In genomic region chr10:88120075-88120474, GRCh38 we compare ENCODE assay signal across 1 cellular context.
TF ChIP-seq lines count a peak whose summit lies in the region.

No MANE protein-coding gene starts in this region.

TF ChIP-seq in K562, 482 proteins besides CTCF, POLR2A, EP300 and RAD21 (continued from another document and continues in another):
- TF ChIP-seq ZBTB11 (CRISPR knock-in tag; IDR thresholded peaks at IDR 0.05) (peak in 2 of 3 experiments; percentile 72 to 94; a peak in 3 of 6 replicates), HMGXB4 (CRISPR knock-in tag; IDR thresholded peaks at IDR 0.05) (no peak), SMC3 (conservative IDR thresholded peaks at IDR 0.05; ENCODE audit: insufficient read depth, low read depth, low read length) (no peak), MAZ (CRISPR knock-in tag; conservative IDR thresholded peaks at IDR 0.05 in 1 of 2, IDR thresholded peaks at IDR 0.05 in 1 of 2) (peak in 1 of 2 experiments; percentile 17; a peak in 1 of 4 replicates), ZNF3 (CRISPR knock-in tag; IDR thresholded peaks at IDR 0.05) (no peak), CEBPZ (IDR thresholded peaks at IDR 0.05; ENCODE audit: borderline replicate concordance, low read depth, low read length) (no peak), EP400 (IDR thresholded peaks at IDR 0.05) (no peak), GABPA (tag; conservative IDR thresholded peaks at IDR 0.05; ENCODE audit: low read depth) (peak; percentile 87), MTA2 (IDR thresholded peaks at IDR 0.05; ENCODE audit: low read depth) (no peak), KDM5B (IDR thresholded peaks at IDR 0.05; ENCODE audit: insufficient replicate concordance, low read depth, low read length) (no peak), ZBTB40 (IDR thresholded peaks at IDR 0.05) (peak; percentile 94), ZBTB40 (CRISPR knock-in tag; IDR thresholded peaks at IDR 0.05) (no peak), TAF9B (IDR thresholded peaks at IDR 0.05; ENCODE audit: partially characterized antibody) (no peak), CHD1 (IDR thresholded peaks at IDR 0.05; ENCODE audit: low read length) (no peak), TCF7 (IDR thresholded peaks at IDR 0.05; ENCODE audit: borderline replicate concordance) (no peak), USF1 (CRISPR knock-in tag; IDR thresholded peaks at IDR 0.05) (no peak), ETV1 (tag; conservative IDR thresholded peaks at IDR 0.05; ENCODE audit: low read depth) (0 out of 2 replicates have a peak, but pooled peaks have one; percentile 19), VEZF1 (CRISPR knock-in tag; IDR thresholded peaks at IDR 0.05) (peak; percentile 44), PHF20 (IDR thresholded peaks at IDR 0.05; ENCODE audit: partially characterized antibody) (peak; percentile 61), SMARCA4 (IDR thresholded peaks at IDR 0.05) (no peak), ETV6 (IDR thresholded peaks at IDR 0.05; ENCODE audit: borderline replicate concordance in 1 of 2, low read depth in 2 of 2, low read length in 1 of 2) (peak; percentile 85 to 91; a peak in 3 of 4 replicates), ETV6 (CRISPR knock-in tag; IDR thresholded peaks at IDR 0.05; ENCODE audit: borderline replicate concordance) (no peak), HBP1 (CRISPR knock-in tag; IDR thresholded peaks at IDR 0.05) (no peak), GTF2B (IDR thresholded peaks at IDR 0.05; ENCODE audit: extremely low read depth, insufficient read length) (no peak), TRIM24 (IDR thresholded peaks at IDR 0.05) (peak in 1 of 2 experiments; percentile 51; a peak in 1 of 4 replicates), ZNF398 (CRISPR knock-in tag; IDR thresholded peaks at IDR 0.05) (no peak), BACH1 (tag; IDR thresholded peaks at IDR 0.05) (no peak)
